ENCODE assay signal across 1 cellular context in genomic region chr6:137866200-137866913, GRCh38.
TF ChIP-seq lines count a peak whose summit lies in the region.

No MANE protein-coding gene starts in this region.

TF ChIP-seq in HepG2, 621 proteins besides CTCF, POLR2A, EP300 and RAD21 (continued from another document and continues in another):
- TF ChIP-seq HMGXB3 (CRISPR knock-in tag; IDR thresholded peaks at IDR 0.05; ENCODE audit: borderline replicate concordance) (no peak), ZNF382 (CRISPR knock-in tag; IDR thresholded peaks at IDR 0.05; ENCODE audit: borderline replicate concordance) (no peak), ZNF496 (CRISPR knock-in tag; IDR thresholded peaks at IDR 0.05; ENCODE audit: insufficient replicate concordance) (no peak), NR3C1 (CRISPR knock-in tag; IDR thresholded peaks at IDR 0.05) (no peak), ZNF121 (CRISPR knock-in tag; IDR thresholded peaks at IDR 0.05) (no peak), NRL (CRISPR knock-in tag; IDR thresholded peaks at IDR 0.05; ENCODE audit: borderline replicate concordance) (no peak), ZNF441 (CRISPR knock-in tag; IDR thresholded peaks at IDR 0.05; ENCODE audit: borderline replicate concordance) (no peak), ZBTB34 (CRISPR knock-in tag; IDR thresholded peaks at IDR 0.05) (no peak), THAP7 (CRISPR knock-in tag; IDR thresholded peaks at IDR 0.05) (0 out of 2 replicates have a peak, but pooled peaks have one; percentile 23), NFATC3 (CRISPR knock-in tag; IDR thresholded peaks at IDR 0.05) (0 out of 2 replicates have a peak, but pooled peaks have one; percentile 46), PAF1 (CRISPR knock-in tag; IDR thresholded peaks at IDR 0.05) (no peak), U2AF1 (optimal IDR thresholded peaks at IDR 0.05; ENCODE audit: low read depth, low read length) (no peak), TBX2 (CRISPR knock-in tag; IDR thresholded peaks at IDR 0.05; ENCODE audit: borderline replicate concordance) (0 out of 2 replicates have a peak, but pooled peaks have one; percentile 5), TRIM24 (CRISPR knock-in tag; IDR thresholded peaks at IDR 0.05) (no peak), FOSL2 (CRISPR knock-in tag; IDR thresholded peaks at IDR 0.05) (peak; percentile 88), DBP (CRISPR knock-in tag; IDR thresholded peaks at IDR 0.05; ENCODE audit: not compliant biosample characterization) (peak; percentile 9), ZNF263 (CRISPR knock-in tag; IDR thresholded peaks at IDR 0.05) (0 out of 2 replicates have a peak, but pooled peaks have one; percentile 42), ZNF317 (CRISPR knock-in tag; IDR thresholded peaks at IDR 0.05) (peak; percentile 29; the same call in 1 of the 2 replicates), ZNF232 (CRISPR knock-in tag; IDR thresholded peaks at IDR 0.05; ENCODE audit: borderline replicate concordance) (peak; percentile 82; the same call in 1 of the 2 replicates), ZNF550 (CRISPR knock-in tag; IDR thresholded peaks at IDR 0.05; ENCODE audit: borderline replicate concordance) (0 out of 2 replicates have a peak, but pooled peaks have one; percentile 20), SSRP1 (CRISPR knock-in tag; IDR thresholded peaks at IDR 0.05) (peak; percentile 78; the same call in 1 of the 2 replicates), NFKBIZ (CRISPR knock-in tag; IDR thresholded peaks at IDR 0.05) (no peak), ZNF274 (CRISPR knock-in tag; IDR thresholded peaks at IDR 0.05) (no peak; the same call in 1 of the 2 replicates), ZNF343 (CRISPR knock-in tag; IDR thresholded peaks at IDR 0.05) (no peak), AGO1 (IDR thresholded peaks at IDR 0.05; ENCODE audit: low read depth, low read length, poor library complexity, severe bottlenecking) (peak; percentile 23), DNMT1 (CRISPR knock-in tag; IDR thresholded peaks at IDR 0.05) (no peak), NKX3-1 (CRISPR knock-in tag; IDR thresholded peaks at IDR 0.05) (no peak; the same call in 1 of the 2 replicates), RFXANK (CRISPR knock-in tag; IDR thresholded peaks at IDR 0.05) (0 out of 2 replicates have a peak, but pooled peaks have one; percentile 15), MYPOP (CRISPR knock-in tag; IDR thresholded peaks at IDR 0.05) (no peak), ELF3 (CRISPR knock-in tag; IDR thresholded peaks at IDR 0.05) (0 out of 2 replicates have a peak, but pooled peaks have one; percentile 9), SP5 (CRISPR knock-in tag; IDR thresholded peaks at IDR 0.05; ENCODE audit: borderline replicate concordance, low read depth) (no peak), PRDM4 (CRISPR knock-in tag; IDR thresholded peaks at IDR 0.05; ENCODE audit: borderline replicate concordance) (0 out of 2 replicates have a peak, but pooled peaks have one; percentile 30), RXRB (CRISPR knock-in tag; IDR thresholded peaks at IDR 0.05; ENCODE audit: borderline replicate concordance) (0 out of 2 replicates have a peak, but pooled peaks have one; percentile 10), ZNF20 (CRISPR knock-in tag; IDR thresholded peaks at IDR 0.05) (no peak), LBX2 (CRISPR knock-in tag; IDR thresholded peaks at IDR 0.05; ENCODE audit: borderline replicate concordance) (peak; percentile 54; the same call in 1 of the 2 replicates), ARID2 (CRISPR knock-in tag; IDR thresholded peaks at IDR 0.05; ENCODE audit: borderline replicate concordance) (no peak), MIER2 (CRISPR knock-in tag; IDR thresholded peaks at IDR 0.05) (0 out of 2 replicates have a peak, but pooled peaks have one; percentile 6), ZNF569 (CRISPR knock-in tag; IDR thresholded peaks at IDR 0.05; ENCODE audit: borderline replicate concordance) (0 out of 2 replicates have a peak, but pooled peaks have one; percentile 0), ZNF280B (CRISPR knock-in tag; IDR thresholded peaks at IDR 0.05; ENCODE audit: borderline replicate concordance) (no peak), TFDP1 (CRISPR knock-in tag; IDR thresholded peaks at IDR 0.05; ENCODE audit: borderline replicate concordance) (peak; percentile 52; the same call in 1 of the 2 replicates)
- TF ChIP-seq, protein P1, sequence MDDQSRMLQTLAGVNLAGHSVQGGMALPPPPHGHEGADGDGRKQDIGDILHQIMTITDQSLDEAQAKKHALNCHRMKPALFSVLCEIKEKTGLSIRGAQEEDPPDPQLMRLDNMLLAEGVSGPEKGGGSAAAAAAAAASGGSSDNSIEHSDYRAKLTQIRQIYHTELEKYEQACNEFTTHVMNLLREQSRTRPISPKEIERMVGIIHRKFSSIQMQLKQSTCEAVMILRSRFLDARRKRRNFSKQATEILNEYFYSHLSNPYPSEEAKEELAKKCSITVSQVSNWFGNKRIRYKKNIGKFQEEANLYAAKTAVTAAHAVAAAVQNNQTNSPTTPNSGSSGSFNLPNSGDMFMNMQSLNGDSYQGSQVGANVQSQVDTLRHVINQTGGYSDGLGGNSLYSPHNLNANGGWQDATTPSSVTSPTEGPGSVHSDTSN (CRISPR knock-in tag; IDR thresholded peaks at IDR 0.05; ENCODE audit: borderline replicate concordance): no peak
- TF ChIP-seq, protein P2, sequence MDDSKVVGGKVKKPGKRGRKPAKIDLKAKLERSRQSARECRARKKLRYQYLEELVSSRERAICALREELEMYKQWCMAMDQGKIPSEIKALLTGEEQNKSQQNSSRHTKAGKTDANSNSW (CRISPR knock-in tag; IDR thresholded peaks at IDR 0.05; ENCODE audit: borderline replicate concordance): no peak
- TF ChIP-seq, protein P3, sequence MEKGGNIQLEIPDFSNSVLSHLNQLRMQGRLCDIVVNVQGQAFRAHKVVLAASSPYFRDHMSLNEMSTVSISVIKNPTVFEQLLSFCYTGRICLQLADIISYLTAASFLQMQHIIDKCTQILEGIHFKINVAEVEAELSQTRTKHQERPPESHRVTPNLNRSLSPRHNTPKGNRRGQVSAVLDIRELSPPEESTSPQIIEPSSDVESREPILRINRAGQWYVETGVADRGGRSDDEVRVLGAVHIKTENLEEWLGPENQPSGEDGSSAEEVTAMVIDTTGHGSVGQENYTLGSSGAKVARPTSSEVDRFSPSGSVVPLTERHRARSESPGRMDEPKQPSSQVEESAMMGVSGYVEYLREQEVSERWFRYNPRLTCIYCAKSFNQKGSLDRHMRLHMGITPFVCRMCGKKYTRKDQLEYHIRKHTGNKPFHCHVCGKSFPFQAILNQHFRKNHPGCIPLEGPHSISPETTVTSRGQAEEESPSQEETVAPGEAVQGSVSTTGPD (CRISPR knock-in tag; IDR thresholded peaks at IDR 0.05): no peak
